8 cellular contexts compared by ENCODE assay signal in genomic region chr10:37976880-37977203, GRCh38. TPM values are rescaled to one million over a fixed set of nuclear protein-coding genes. Genes with fewer than 3 reads are reported as not detected.
DNase-seq lines count a peak whose midpoint lies in the region; ATAC-seq and TF ChIP-seq lines count a peak whose summit lies in the region.

No MANE protein-coding gene starts in this region.

- H3K9me3 Mint-ChIP-seq in activated T-cell treated with anti-CD3 and anti-CD28 coated beads, Interleukin-2, amount 50 U/mL, for 4 hours, result no peaks in the 10 kb centered on the region
- no peaks in the 10 kb centered on the region for H3K9me3 Mint-ChIP-seq in activated T-helper 17 cell treated with anti-CD3 and anti-CD28 coated beads, Interleukin-2, amount 50 U/mL, for 72 hours

- H3K4me3 ChIP-seq in left lung (peak overlapping the region; percentile 28 to 63), tibial artery (peak overlapping the region; percentile 78 to 93)

- peaks cover 23% of the 10 kb centered on the region for H3K4me1 Mint-ChIP-seq in activated T-cell treated with anti-CD3 and anti-CD28 coated beads, Interleukin-2, amount 50 U/mL, for 4 hours (ENCODE audit: low read depth)
- peaks cover 8% of the 10 kb centered on the region for H3K4me1 Mint-ChIP-seq in activated T-helper 17 cell treated with anti-CD3 and anti-CD28 coated beads, Interleukin-2, amount 50 U/mL, for 72 hours

- H3K27me3 Mint-ChIP-seq in activated T-cell treated with anti-CD3 and anti-CD28 coated beads, Interleukin-2, amount 50 U/mL, for 4 hours (ENCODE audit: low read depth), result no peaks in the 10 kb centered on the region
- H3K27me3 Mint-ChIP-seq in activated T-helper 17 cell treated with anti-CD3 and anti-CD28 coated beads, Interleukin-2, amount 50 U/mL, for 72 hours, result no peaks in the 10 kb centered on the region

- no peak for ATAC-seq in activated T-cell treated with anti-CD3 and anti-CD28 coated beads, Interleukin-2, amount 50 U/mL, for 4 hours
- no peak for ATAC-seq in activated T-helper 17 cell treated with anti-CD3 and anti-CD28 coated beads, Interleukin-2, amount 50 U/mL, for 72 hours (replicated peaks)
- ATAC-seq in left lung (no peak), HG02759 (IDR thresholded peaks at IDR 0.05; ENCODE audit: unreplicated experiment) (no peak), HG03442 (IDR thresholded peaks at IDR 0.05; ENCODE audit: unreplicated experiment) (no peak)

- intact Hi-C loops in left lung (cut with DNase I) (no loop called here), tibial artery (cut with DNase I; ENCODE audit: low total_unique reads) (loop anchor here (1.0 kb wide), 2 partner anchors 33 to 117 kb away; partner anchors contain the start of genes ZNF33A and ZNF37A)

- TF ChIP-seq CTCF in left lung (IDR thresholded peaks at IDR 0.05), result peak in 1 of 2 donors; percentile 45
- no peak for TF ChIP-seq CTCF in tibial artery (IDR thresholded peaks at IDR 0.05)

- no peak for DNase-seq in activated T-cell treated with anti-CD3 and anti-CD28 coated beads, Interleukin-2, amount 50 U/mL, for 4 hours
- DNase-seq in activated T-cell treated with anti-CD3 and anti-CD28 coated beads for 4 hours (no peak), left lung (no peak), tibial artery (no peak), SHP77 (lab: John Stamatoyannopoulos, UW) (no peak)

- no peaks in the 10 kb centered on the region for H3K36me3 ChIP-seq in left lung
- no peaks in the 10 kb centered on the region for H3K36me3 ChIP-seq in tibial artery

- no peaks in the 10 kb centered on the region for H3K36me3 Mint-ChIP-seq in activated T-cell treated with anti-CD3 and anti-CD28 coated beads, Interleukin-2, amount 50 U/mL, for 4 hours (ENCODE audit: insufficient read depth)
- no peaks in the 10 kb centered on the region for H3K36me3 Mint-ChIP-seq in activated T-helper 17 cell treated with anti-CD3 and anti-CD28 coated beads, Interleukin-2, amount 50 U/mL, for 72 hours (ENCODE audit: low read depth)

- H3K9me3 ChIP-seq in left lung (no peaks in the 10 kb centered on the region), tibial artery (no peaks in the 10 kb centered on the region)

- H3K27me3 ChIP-seq in left lung (no peaks in the 10 kb centered on the region), tibial artery (no peaks in the 10 kb centered on the region)

- H3K4me1 ChIP-seq in left lung, result peaks cover 0 to 17% of the 10 kb centered on the region in 2 donors
- peaks cover 0 to 16% (median 8%) of the 10 kb centered on the region in 4 donors for H3K4me1 ChIP-seq in tibial artery

- H3K4me3 Mint-ChIP-seq in activated T-cell treated with anti-CD3 and anti-CD28 coated beads, Interleukin-2, amount 50 U/mL, for 4 hours, result peak overlapping the region; percentile 89
- peak overlapping the region; percentile 92 for H3K4me3 Mint-ChIP-seq in activated T-helper 17 cell treated with anti-CD3 and anti-CD28 coated beads, Interleukin-2, amount 50 U/mL, for 72 hours

- H3K27ac ChIP-seq in left lung, result peak overlapping the region; percentile 94 to 98
- H3K27ac ChIP-seq in tibial artery, result peak overlapping the region; percentile 98 to 99

- H3K27ac Mint-ChIP-seq in activated T-helper 17 cell treated with anti-CD3 and anti-CD28 coated beads, Interleukin-2, amount 50 U/mL, for 72 hours, result peak overlapping the region; percentile 97

RNA-seq across cellular contexts. Expression of gene ZNF25, which starts 0.4 kb away (rescaled TPM):
- 1 to 10 TPM; 2.9 to 3.5 (median 3.1) TPM for total RNA-seq in activated T-cell treated with anti-CD3 and anti-CD28 coated beads, Interleukin-2, amount 50 U/mL, for 4 hours
- total RNA-seq in activated T-helper 17 cell treated with anti-CD3 and anti-CD28 coated beads, Interleukin-2, amount 50 U/mL, for 72 hours, result 1 to 10 TPM; 5.7 to 9.5 TPM
- 10 to 100 TPM in 1 of 2 donors, 1 to 10 TPM in 1; 8.7 to 11.5 TPM for total RNA-seq in left lung

RNA-seq across cellular contexts. Expression of gene ZNF33A, which starts 33.6 kb away (rescaled TPM):
- 10 to 100 TPM; 10.4 to 14.3 (median 12.2) TPM for total RNA-seq in activated T-cell treated with anti-CD3 and anti-CD28 coated beads, Interleukin-2, amount 50 U/mL, for 4 hours
- total RNA-seq in activated T-helper 17 cell treated with anti-CD3 and anti-CD28 coated beads, Interleukin-2, amount 50 U/mL, for 72 hours, result 10 to 100 TPM; 26.6 to 33.1 TPM
- 10 to 100 TPM; 25.8 to 29.9 TPM for total RNA-seq in left lung
